21 cellular contexts compared by ENCODE assay signal in the genomic region with DNA sequence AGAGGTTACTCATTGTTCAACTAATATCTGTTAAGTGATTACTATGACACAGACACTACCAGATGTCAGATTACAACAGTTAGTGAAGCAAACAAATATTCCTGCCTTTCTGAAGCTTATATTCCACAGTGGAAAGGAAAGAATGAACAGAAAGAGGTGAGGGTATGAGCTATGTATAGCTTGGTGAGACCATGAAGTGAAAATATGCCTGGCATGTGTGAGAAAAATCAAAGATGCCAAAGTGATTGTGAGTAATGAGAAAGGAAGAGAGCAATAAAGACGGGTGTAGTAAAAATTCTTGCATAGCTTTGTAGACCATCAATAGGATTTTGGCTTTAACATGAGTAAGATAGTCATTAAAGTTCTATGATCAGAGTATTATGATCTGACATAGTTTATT.
A peak's percentile ranks its signal among the peaks of the same experiment; 100 is the strongest.
DNase-seq lines count a peak whose midpoint lies in the region; ATAC-seq, FAIRE-seq and TF ChIP-seq lines count a peak whose summit lies in the region.
"Had no signal": no experiment of that assay in that cellular context is flagged by ENCODE, and none has a peak within 500 bp of the region (broad histone marks: within the 10 kb centered on the region; RNA-seq: fewer than 3 reads in every experiment).

No MANE protein-coding gene starts in this region.

- no peak overlapping the region for H3K14ac ChIP-seq in mesenchymal stem cell (ENCODE audit: low read length in 2 of 2)

- no peak overlapping the region for H2BK12ac ChIP-seq in mesenchymal stem cell (ENCODE audit: low read length in 2 of 2)

- H4K8ac ChIP-seq in mesenchymal stem cell (ENCODE audit: low read length): no peak overlapping the region

- no peak overlapping the region for H2BK15ac ChIP-seq in mesenchymal stem cell (ENCODE audit: low read depth, poor library complexity, severe bottlenecking)

- peak overlapping the region; percentile 96 for H3K27ac Mint-ChIP-seq in astrocyte (ENCODE audit: unreplicated experiment)
- H3K27ac Mint-ChIP-seq: activated naive CD4-positive, alpha-beta T cell treated with anti-CD3 and anti-CD28 coated beads, Interleukin-2, amount 50 U/mL, for 72 hours; activated T-helper 1 cell treated with anti-CD3 and anti-CD28 coated beads, Interleukin-12 subunit alpha, Interleukin-12 subunit beta, Interleukin-2, Interleukin-4 antibody, amounts not matched to agents 30 ng/mL and 10 ng/mL and 1 ng/mL, durations not matched to agents 14 hours and 24 hours and 36 hours had no signal

- no peak overlapping the region for H3K4me3 Mint-ChIP-seq in astrocyte (ENCODE audit: unreplicated experiment)
- H3K4me3 Mint-ChIP-seq: activated T-helper 1 cell treated with anti-CD3 and anti-CD28 coated beads, Interleukin-12 subunit alpha, Interleukin-12 subunit beta, Interleukin-2, Interleukin-4 antibody, amounts not matched to agents 30 ng/mL and 10 ng/mL and 1 ng/mL, durations not matched to agents 14 hours and 24 hours and 36 hours had no signal

- ATAC-seq in GM19328 (IDR thresholded peaks at IDR 0.05; ENCODE audit: unreplicated experiment) (no peak), GM21367 (IDR thresholded peaks at IDR 0.05; ENCODE audit: unreplicated experiment) (no peak)
- ATAC-seq: activated naive CD4-positive, alpha-beta T cell treated with anti-CD3 and anti-CD28 coated beads, Interleukin-2, amount 50 U/mL, for 72 hours had no signal

- H3K27me3 ChIP-seq in astrocyte (ENCODE audit: insufficient read depth, low read length): no peaks in the 10 kb centered on the region
- H3K27me3 ChIP-seq in mesenchymal stem cell (ENCODE audit: control insufficient read depth in 1 of 2, insufficient read depth in 1 of 2, low read length in 2 of 2): no peaks in the 10 kb centered on the region
- H3K27me3 ChIP-seq: uterus had no signal

- no peaks in the 10 kb centered on the region for H4K20me1 ChIP-seq in astrocyte (ENCODE audit: insufficient read depth, low read length)

- no peaks in the 10 kb centered on the region for H3K79me1 ChIP-seq in mesenchymal stem cell (replicated peaks; ENCODE audit: low read length, poor library complexity, severe bottlenecking)

- H3K36me3 Mint-ChIP-seq in astrocyte (ENCODE audit: low read depth, unreplicated experiment): no peaks in the 10 kb centered on the region

- WGBS in mesenchymal stem cell: 14% methylated on average over 1 of the region's 1 CpG

- H2AFZ ChIP-seq in astrocyte (ENCODE audit: low read depth, low read length) (no peak overlapping the region), mesenchymal stem cell (ENCODE audit: low read depth, low read length) (no peak overlapping the region)

- H3K4ac ChIP-seq in mesenchymal stem cell (ENCODE audit: low read depth in 1 of 2, low read length in 2 of 2): no peak overlapping the region

- H3K4me2 ChIP-seq in astrocyte (ENCODE audit: low read length) (no peak overlapping the region), mesenchymal stem cell (ENCODE audit: low read length, poor library complexity, severe bottlenecking) (no peak overlapping the region)

- H3K4me3 ChIP-seq in astrocyte (ENCODE audit: insufficient read depth, low read depth, low read length) (no peak overlapping the region), mesenchymal stem cell (ENCODE audit: insufficient read depth in 1 of 2, low read depth in 1 of 2, low read length in 2 of 2) (no peak overlapping the region)
- H3K4me3 ChIP-seq: prostate gland, uterus had no signal

- no peak overlapping the region for H2BK120ac ChIP-seq in mesenchymal stem cell (ENCODE audit: low read depth, low read length)

- H3K9me3 Mint-ChIP-seq in astrocyte (ENCODE audit: unreplicated experiment): no peaks in the 10 kb centered on the region

- no peak for FAIRE-seq in astrocyte (lab: Jason Lieb, UNC)

- H2BK5ac ChIP-seq in mesenchymal stem cell (ENCODE audit: low read depth, low read length, poor library complexity, severe bottlenecking): no peak overlapping the region

- H3K4me1 ChIP-seq in astrocyte (ENCODE audit: insufficient read depth, low read length) (no peaks in the 10 kb centered on the region), mesenchymal stem cell (ENCODE audit: control insufficient read depth, insufficient read depth, low read depth, low read length) (no peaks in the 10 kb centered on the region)
- H3K4me1 ChIP-seq: prostate gland, uterus had no signal

- H3K27ac ChIP-seq in astrocyte (ENCODE audit: low read depth, low read length): no peak overlapping the region
- no peak overlapping the region for H3K27ac ChIP-seq in mesenchymal stem cell (ENCODE audit: low read length, poor library complexity, severe bottlenecking)
- H3K27ac ChIP-seq: prostate gland, uterus had no signal

- no peak overlapping the region for H4K91ac ChIP-seq in mesenchymal stem cell (ENCODE audit: low read length)

- H3K9me3 ChIP-seq in astrocyte (ENCODE audit: insufficient read depth, low read depth, low read length) (no peaks in the 10 kb centered on the region), mesenchymal stem cell (ENCODE audit: control insufficient read depth, low read length) (no peaks in the 10 kb centered on the region)
- H3K9me3 ChIP-seq: prostate gland, uterus had no signal

- no peak overlapping the region for H3K9ac ChIP-seq in astrocyte (ENCODE audit: low read length)
- no peak overlapping the region for H3K9ac ChIP-seq in mesenchymal stem cell (ENCODE audit: low read length)

- H3K18ac ChIP-seq in mesenchymal stem cell (ENCODE audit: low read depth in 1 of 2, low read length in 2 of 2): no peak overlapping the region

- H3K36me3 ChIP-seq in astrocyte (ENCODE audit: insufficient read depth, low read length) (no peaks in the 10 kb centered on the region), mesenchymal stem cell (ENCODE audit: control insufficient read depth in 1 of 2, insufficient read depth in 2 of 2, low read depth in 1 of 2, low read length in 2 of 2) (no peaks in the 10 kb centered on the region)
- H3K36me3 ChIP-seq: prostate gland, uterus had no signal

- DNase-seq in A172 (ENCODE audit: low spot score) (peak; percentile 57), HS-5 (ENCODE audit: low read depth) (peak; percentile 39), astrocyte (ENCODE audit: low read depth) (peak; percentile 42), mesenchymal stem cell (peak; percentile 48), SW 1271 (lab: John Stamatoyannopoulos, UW) (no peak), C1 segment of cervical spinal cord (lab: John Stamatoyannopoulos, UW) (no peak)
- DNase-seq: 8988T; activated CD4-positive, CD25-positive, alpha-beta regulatory T cell treated with anti-CD3 and anti-CD28 coated beads, Interleukin-2, amount 50 U/mL, for 72 hours; dermis blood vessel endothelial cell; DMS153; midbrain; NCI-H1417 treated with DMSO at 0.1 percent for 48 hours; NCI-H774; stimulated activated CD4-positive, alpha-beta T cell treated with anti-CD3 and anti-CD28 coated beads, Interleukin-12 subunit alpha, Interleukin-12 subunit beta, amount 100 ng/mL, for 4 hours; substantia nigra; uterus had no signal

- no peak overlapping the region for H3K23ac ChIP-seq in mesenchymal stem cell (ENCODE audit: low read length in 2 of 2)

- no peaks in the 10 kb centered on the region for H3K79me2 ChIP-seq in astrocyte (ENCODE audit: insufficient read depth, low read length)

- H3K4me1 Mint-ChIP-seq in astrocyte (ENCODE audit: low read depth, unreplicated experiment): peaks cover 16% of the 10 kb centered on the region

- H2AK5ac ChIP-seq in mesenchymal stem cell (ENCODE audit: low read length, severe bottlenecking): no peak overlapping the region

- no peak for TF ChIP-seq CTCF in astrocyte (IDR thresholded peaks at IDR 0.05; ENCODE audit: insufficient read depth, low read depth, low read length)

- no peaks in the 10 kb centered on the region for H3K27me3 Mint-ChIP-seq in astrocyte (ENCODE audit: low read depth, unreplicated experiment)

Comparison
In these comparisons a context has a peak if more than half of its experiments do, and no peak if none do; other contexts are left out.
1. DNase-seq: peak in A172 (single experiment), HS-5 (single experiment), astrocyte (single experiment) and mesenchymal stem cell (single experiment); none in SW 1271 (0 of 2) and C1 segment of cervical spinal cord (0 of 14).